Comparison of ENCODE assay signal across 31 cellular contexts in the genomic region with DNA sequence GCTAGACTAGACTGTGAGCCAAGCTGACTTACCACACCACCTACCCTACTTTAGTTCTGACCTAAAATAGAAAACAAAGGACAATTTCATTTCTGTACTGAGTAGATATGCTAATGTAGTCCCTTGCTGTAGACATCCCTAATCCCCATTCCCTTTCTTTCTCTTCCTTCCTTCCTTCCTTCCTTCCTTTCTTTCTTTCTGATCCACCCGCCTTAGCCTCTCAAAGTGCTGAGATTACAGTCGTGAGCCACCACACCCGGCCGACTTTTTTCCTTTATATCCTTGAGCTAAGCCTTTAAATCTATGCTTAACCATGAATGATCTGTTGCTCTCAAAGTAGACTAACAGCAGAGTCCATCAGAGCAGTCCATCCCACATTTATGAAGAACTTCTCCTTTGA.
"Had no signal": no experiment of that assay in that cellular context is flagged by ENCODE, and none has a peak within 500 bp of the region (broad histone marks: within the 10 kb centered on the region; RNA-seq: fewer than 3 reads in every experiment).

No MANE protein-coding gene starts in this region.

- H3K27ac Mint-ChIP-seq: activated CD4-positive, alpha-beta memory T cell treated with anti-CD3 and anti-CD28 coated beads for 36 hours; activated CD8-positive, alpha-beta memory T cell treated with anti-CD3 and anti-CD28 coated beads, Interleukin-2, amount 10 ng/mL, durations not matched to agents 7 days and 5 days; activated CD8-positive, alpha-beta T cell treated with anti-CD3 and anti-CD28 coated beads, Interleukin-2, amount 10 ng/mL, durations not matched to agents 7 days and 5 days; activated naive CD4-positive, alpha-beta T cell treated with anti-CD3 and anti-CD28 coated beads for 36 hours; activated naive CD4-positive, alpha-beta T cell treated with anti-CD3 and anti-CD28 coated beads, Interleukin-2, amount 50 U/mL, for 24 hours; activated naive CD8-positive, alpha-beta T cell treated with anti-CD3 and anti-CD28 coated beads for 36 hours; activated naive CD8-positive, alpha-beta T cell treated with anti-CD3 and anti-CD28 coated beads, Interleukin-2, amount 50 U/mL, for 24 hours; activated T-helper 1 cell treated with anti-CD3 and anti-CD28 coated beads, Interleukin-12 subunit alpha, Interleukin-12 subunit beta, Interleukin-2, Interleukin-4 antibody, amounts not matched to agents 30 ng/mL and 10 ng/mL and 1 ng/mL, durations not matched to agents 14 hours and 24 hours and 36 hours; activated T-helper 2 cell treated with anti-CD3 and anti-CD28 coated beads, Interferon-gamma antibody, Interleukin-2, Interleukin-4, amounts not matched to agents 10 μg/mL and 5 μg/mL and 100 μg/mL, durations not matched to agents 14 hours and 24 hours and 36 hours; effector memory CD8-positive, alpha-beta T cell; WTC11 had no signal

- H3K4me3 ChIP-seq: adrenal gland, body of pancreas, esophagus muscularis mucosa, gastrocnemius medialis, heart right ventricle had no signal

- H3K4me3 Mint-ChIP-seq: activated CD4-positive, alpha-beta memory T cell treated with anti-CD3 and anti-CD28 coated beads for 36 hours; activated CD8-positive, alpha-beta memory T cell treated with anti-CD3 and anti-CD28 coated beads, Interleukin-2, amount 10 ng/mL, durations not matched to agents 7 days and 5 days; activated CD8-positive, alpha-beta T cell treated with anti-CD3 and anti-CD28 coated beads, Interleukin-2, amount 10 ng/mL, durations not matched to agents 7 days and 5 days; activated naive CD4-positive, alpha-beta T cell treated with anti-CD3 and anti-CD28 coated beads for 36 hours; activated naive CD4-positive, alpha-beta T cell treated with anti-CD3 and anti-CD28 coated beads, Interleukin-2, amount 50 U/mL, for 24 hours; activated naive CD8-positive, alpha-beta T cell treated with anti-CD3 and anti-CD28 coated beads for 36 hours; activated naive CD8-positive, alpha-beta T cell treated with anti-CD3 and anti-CD28 coated beads, Interleukin-2, amount 50 U/mL, for 24 hours; activated T-helper 1 cell treated with anti-CD3 and anti-CD28 coated beads, Interleukin-12 subunit alpha, Interleukin-12 subunit beta, Interleukin-2, Interleukin-4 antibody, amounts not matched to agents 30 ng/mL and 10 ng/mL and 1 ng/mL, durations not matched to agents 14 hours and 24 hours and 36 hours; effector memory CD8-positive, alpha-beta T cell; WTC11 had no signal

- H3K36me3 ChIP-seq: adrenal gland, esophagus muscularis mucosa, gastrocnemius medialis, heart right ventricle had no signal

- H3K9me3 ChIP-seq: adrenal gland, body of pancreas, esophagus muscularis mucosa, gastrocnemius medialis had no signal

- H3K27me3 Mint-ChIP-seq: activated CD4-positive, alpha-beta memory T cell treated with anti-CD3 and anti-CD28 coated beads for 36 hours; activated CD8-positive, alpha-beta memory T cell treated with anti-CD3 and anti-CD28 coated beads, Interleukin-2, amount 10 ng/mL, durations not matched to agents 7 days and 5 days; activated naive CD4-positive, alpha-beta T cell treated with anti-CD3 and anti-CD28 coated beads, Interleukin-2, amount 50 U/mL, for 24 hours; activated naive CD8-positive, alpha-beta T cell treated with anti-CD3 and anti-CD28 coated beads for 36 hours; activated naive CD8-positive, alpha-beta T cell treated with anti-CD3 and anti-CD28 coated beads, Interleukin-2, amount 50 U/mL, for 24 hours; effector memory CD8-positive, alpha-beta T cell had no signal

- H3K4me1 ChIP-seq: adrenal gland, body of pancreas, esophagus muscularis mucosa, foreskin keratinocyte, gastrocnemius medialis, heart right ventricle had no signal

- H3K9me3 Mint-ChIP-seq: activated T-helper 1 cell treated with anti-CD3 and anti-CD28 coated beads, Interleukin-12 subunit alpha, Interleukin-12 subunit beta, Interleukin-2, Interleukin-4 antibody, amounts not matched to agents 30 ng/mL and 10 ng/mL and 1 ng/mL, durations not matched to agents 14 hours and 24 hours and 36 hours had no signal

- H3K36me3 Mint-ChIP-seq: activated CD4-positive, alpha-beta memory T cell treated with anti-CD3 and anti-CD28 coated beads for 36 hours; activated CD8-positive, alpha-beta memory T cell treated with anti-CD3 and anti-CD28 coated beads, Interleukin-2, amount 10 ng/mL, durations not matched to agents 7 days and 5 days; activated naive CD4-positive, alpha-beta T cell treated with anti-CD3 and anti-CD28 coated beads, Interleukin-2, amount 50 U/mL, for 24 hours; activated naive CD8-positive, alpha-beta T cell treated with anti-CD3 and anti-CD28 coated beads for 36 hours; WTC11 had no signal

- H3K4me1 Mint-ChIP-seq: activated CD8-positive, alpha-beta memory T cell treated with anti-CD3 and anti-CD28 coated beads, Interleukin-2, amount 10 ng/mL, durations not matched to agents 7 days and 5 days; activated naive CD4-positive, alpha-beta T cell treated with anti-CD3 and anti-CD28 coated beads, Interleukin-2, amount 50 U/mL, for 24 hours; activated naive CD8-positive, alpha-beta T cell treated with anti-CD3 and anti-CD28 coated beads for 36 hours; activated naive CD8-positive, alpha-beta T cell treated with anti-CD3 and anti-CD28 coated beads, Interleukin-2, amount 50 U/mL, for 24 hours; WTC11 had no signal

- ATAC-seq: activated CD8-positive, alpha-beta memory T cell treated with anti-CD3 and anti-CD28 coated beads, Interleukin-2, amount 10 ng/mL, durations not matched to agents 7 days and 5 days; activated CD8-positive, alpha-beta T cell treated with anti-CD3 and anti-CD28 coated beads, Interleukin-2, amount 10 ng/mL, durations not matched to agents 7 days and 5 days; activated naive CD8-positive, alpha-beta T cell treated with anti-CD3 and anti-CD28 coated beads, Interleukin-2, amount 50 U/mL, for 24 hours; body of pancreas; effector memory CD8-positive, alpha-beta T cell; foreskin keratinocyte; gastrocnemius medialis; heart right ventricle; WTC11 had no signal

- DNase-seq: activated CD4-positive, alpha-beta memory T cell treated with anti-CD3 and anti-CD28 coated beads for 36 hours; activated CD4-positive, alpha-beta T cell treated with anti-CD3 and anti-CD28 coated beads for 1 hour; activated CD4-positive, alpha-beta T cell treated with anti-CD3 and anti-CD28 coated beads for 48 hours; activated CD4-positive, alpha-beta T cell treated with anti-CD3 and anti-CD28 coated beads, Interleukin-2, amount 50 U/mL, for 1 hour; activated CD8-positive, alpha-beta memory T cell treated with anti-CD3 and anti-CD28 coated beads, Interleukin-2, amount 10 ng/mL, durations not matched to agents 7 days and 5 days; activated CD8-positive, alpha-beta memory T cell treated with anti-CD3 and anti-CD28 coated beads, Interleukin-2, amount 50 U/mL, for 4 hours; activated CD8-positive, alpha-beta T cell treated with anti-CD3 and anti-CD28 coated beads, Interleukin-2, amount 10 ng/mL, durations not matched to agents 7 days and 5 days; activated effector memory CD4-positive, alpha-beta T cell treated with anti-CD3 and anti-CD28 coated beads, Interleukin-2, amount 50 U/mL, for 16 hours; activated naive CD4-positive, alpha-beta T cell treated with anti-CD3 and anti-CD28 coated beads for 36 hours; activated naive CD8-positive, alpha-beta T cell treated with anti-CD3 and anti-CD28 coated beads for 36 hours; activated naive CD8-positive, alpha-beta T cell treated with anti-CD3 and anti-CD28 coated beads, Interleukin-2, amount 50 U/mL, for 24 hours; activated T-cell treated with anti-CD3 and anti-CD28 coated beads, Interleukin-2, amount 50 U/mL, for 1 hour; activated T-cell treated with anti-CD3 and anti-CD28 coated beads, Interleukin-2, amount 50 U/mL, for 48 hours; adrenal gland; amygdala; aorta; body of pancreas; cortex of kidney; dermis blood vessel endothelial cell; effector CD4-positive, alpha-beta T cell; effector memory CD8-positive, alpha-beta T cell; erythroblast; foreskin keratinocyte; gastrocnemius medialis; heart right ventricle; T-helper 2 cell had no signal

- H3K27ac ChIP-seq: adrenal gland, body of pancreas, esophagus muscularis mucosa, foreskin keratinocyte, gastrocnemius medialis, heart right ventricle had no signal

- H3K27me3 ChIP-seq: adrenal gland, body of pancreas, esophagus muscularis mucosa, foreskin keratinocyte, gastrocnemius medialis, heart right ventricle had no signal
